9 cellular contexts compared by ENCODE assay signal in genomic region chr7:99224263-99224947, GRCh38. TPM values are rescaled to one million over a fixed set of nuclear protein-coding genes. Genes with fewer than 3 reads are reported as not detected.
A peak's percentile ranks its signal among the peaks of the same experiment; 100 is the strongest.
DNase-seq lines count a peak whose midpoint lies in the region; ATAC-seq, FAIRE-seq and TF ChIP-seq lines count a peak whose summit lies in the region.
"Had no signal": no experiment of that assay in that cellular context is flagged by ENCODE, and none has a peak within 500 bp of the region (broad histone marks: within the 10 kb centered on the region; RNA-seq: fewer than 3 reads in every experiment).

No MANE protein-coding gene starts in this region.

- intact Hi-C loops in CD4-positive, alpha-beta T cell (cut with DNase I, micrococcal nuclease): no loop called here

- TF ChIP-seq CTCF in AG10803 (conservative IDR thresholded peaks at IDR 0.05; ENCODE audit: low read length) (no peak), RWPE1 (conservative IDR thresholded peaks at IDR 0.05; ENCODE audit: low read depth) (no peak), D721Med (IDR thresholded peaks at IDR 0.05; ENCODE audit: insufficient read depth, missing control alignments) (no peak)
- TF ChIP-seq CTCF in CD4-positive, alpha-beta T cell (IDR thresholded peaks at IDR 0.05): no peak

- no peaks in the 10 kb centered on the region for H3K4me1 Mint-ChIP-seq in CD4-positive, alpha-beta T cell (ENCODE audit: low read depth)

- H3K27ac ChIP-seq in RWPE1: peak overlapping the region; percentile 85
- no peak overlapping the region for H3K27ac ChIP-seq in CD4-positive, alpha-beta T cell (ENCODE audit: low read depth, low read length)

- H3K4me3 Mint-ChIP-seq in CD4-positive, alpha-beta T cell: no peak overlapping the region

- H3K36me3 Mint-ChIP-seq in CD4-positive, alpha-beta T cell (ENCODE audit: low read depth): no peaks in the 10 kb centered on the region

- H3K27me3 Mint-ChIP-seq in CD4-positive, alpha-beta T cell: peaks cover 4% of the 10 kb centered on the region

- POLR2A ChIA-PET in RWPE1 (lab: Yijun Ruan, JAX; ENCODE audit: low non-redundant PET): no interaction called here
- POLR2A ChIA-PET in CD4-positive, alpha-beta T cell (lab: Charles Lee): no interaction called here

- H3K27ac Mint-ChIP-seq in CD4-positive, alpha-beta T cell: no peak overlapping the region

- H3K9me3 ChIP-seq in CD4-positive, alpha-beta T cell (ENCODE audit: control insufficient read depth, low read length): no peaks in the 10 kb centered on the region

- CTCF ChIA-PET in RWPE1 (lab: Yijun Ruan, JAX): interaction anchor here (0.6 kb wide), 1 partner anchor 48 kb away, joined by 3 read pairs; no protein-coding TSS in a partner anchor
- CTCF ChIA-PET in CD4-positive, alpha-beta T cell (lab: Charles Lee): no interaction called here

- no peak for TF ChIP-seq POLR2A in H54 (IDR thresholded peaks at IDR 0.05; ENCODE audit: low read depth, low read length)

- ATAC-seq in HG03571 (IDR thresholded peaks at IDR 0.05; ENCODE audit: unreplicated experiment): no peak
- ATAC-seq in CD4-positive, alpha-beta T cell (ENCODE audit: poor library complexity): no peak

- H3K9me3 Mint-ChIP-seq in CD4-positive, alpha-beta T cell: no peaks in the 10 kb centered on the region

- H3K4me3 ChIP-seq in AG10803 (ENCODE audit: low read length): no peak overlapping the region

- no peak for FAIRE-seq in H54 (lab: Jason Lieb, UNC)
- FAIRE-seq in D721Med (lab: Jason Lieb, UNC): no peak
- FAIRE-seq: colon had no signal

- H3K27me3 ChIP-seq in CD4-positive, alpha-beta T cell (ENCODE audit: control insufficient read depth, insufficient read depth, low read length): no peaks in the 10 kb centered on the region

- DNase-seq in AG10803 (ENCODE audit: low read depth): peak; percentile 15
- peak; percentile 70 for DNase-seq in H54 (ENCODE audit: insufficient read length, low spot score)
- peak; percentile 94 for DNase-seq in RWPE1 (ENCODE audit: low spot score)
- DNase-seq in islet precursor cell: peak; percentile 64
- DNase-seq in CD4-positive, alpha-beta T cell: no peak
- DNase-seq in D721Med (ENCODE audit: insufficient read length, low spot score): no peak
- no peak for DNase-seq in inferior parietal cortex (ENCODE audit: extremely low spot score)

RNA-seq across cellular contexts. Expression of gene KPNA7, which starts 16.5 kb away (rescaled TPM):
- total RNA-seq in CD4-positive, alpha-beta T cell: not detected

RNA-seq across cellular contexts. Expression of gene MYH16, which starts 48.2 kb away (rescaled TPM):
- not detected for total RNA-seq in CD4-positive, alpha-beta T cell

Comparison
In these comparisons a context has a peak if more than half of its experiments do, and no peak if none do; other contexts are left out.
1. DNase-seq: peak in AG10803 (single experiment), H54 (single experiment), RWPE1 (single experiment) and islet precursor cell (single experiment); none in CD4-positive, alpha-beta T cell (0 of 10), D721Med (single experiment) and inferior parietal cortex (single experiment).